Comparison of ENCODE assay signal across 8 cellular contexts in the genomic region with DNA sequence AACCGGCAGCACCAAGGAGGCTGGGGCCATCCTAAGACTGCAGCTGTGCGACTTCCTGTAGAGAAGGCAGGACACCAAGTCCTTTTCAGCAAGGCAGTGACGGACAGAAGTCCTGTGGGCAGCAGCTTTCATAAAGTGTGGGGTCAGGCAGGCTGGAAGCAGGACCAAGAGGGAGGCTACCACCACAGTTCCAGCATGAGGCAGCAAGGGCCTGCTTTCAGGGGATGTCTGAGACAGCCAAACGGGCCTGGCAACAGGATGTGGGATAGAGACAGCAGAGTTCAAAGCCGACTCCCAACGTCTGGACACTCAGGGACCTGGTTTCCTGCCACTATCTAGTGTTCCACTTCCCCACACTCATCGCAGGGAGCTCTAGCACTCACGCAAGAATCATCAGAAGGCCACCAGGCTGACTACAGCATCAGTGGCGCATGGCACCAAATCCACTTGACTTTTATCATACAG. TPM values are rescaled to one million over a fixed set of nuclear protein-coding genes. Genes with fewer than 3 reads are reported as not detected.
A peak's percentile ranks its signal among the peaks of the same experiment; 100 is the strongest.
DNase-seq lines count a peak whose midpoint lies in the region; ATAC-seq and TF ChIP-seq lines count a peak whose summit lies in the region.

No MANE protein-coding gene starts in this region.

- peaks cover 71% of the 10 kb centered on the region for H3K4me1 Mint-ChIP-seq in nephron

- in situ Hi-C loops in GM13977 (cut with MboI; ENCODE audit: low pct_unique_long_range_greater_than_20kb, low sequenced_read_pairs, unreplicated experiment) (no loop called here), Panc1 (cut with HindIII; ENCODE audit: low pct_unique_long_range_greater_than_20kb, low sequenced_read_pairs) (no loop called here)

- H3K9ac ChIP-seq in duodenal mucosa (ENCODE audit: low read depth in 1 of 2, low read length in 2 of 2), result peak overlapping the region; percentile 22 to 34

- intact Hi-C loops in Panc1 (cut with micrococcal nuclease; ENCODE audit: unreplicated experiment), result loop anchor here (10.0 kb wide), 1 partner anchor 136 kb away; the partner anchor contains the start of gene HAPSTR1

- no peaks in the 10 kb centered on the region for H3K36me3 Mint-ChIP-seq in nephron (ENCODE audit: low read depth)

- H3K27ac ChIP-seq in Panc1 (ENCODE audit: low read length) (peak overlapping the region; percentile 72), duodenal mucosa (ENCODE audit: low read depth, low read length) (no peak overlapping the region)

- H3K27me3 ChIP-seq in Panc1 (ENCODE audit: control insufficient read depth, insufficient read depth, low read length) (no peaks in the 10 kb centered on the region), duodenal mucosa (ENCODE audit: control insufficient read depth in 1 of 2, insufficient read depth in 2 of 2, low read length in 2 of 2) (no peaks in the 10 kb centered on the region)

- no peaks in the 10 kb centered on the region for H3K9me3 ChIP-seq in Panc1 (ENCODE audit: control insufficient read depth, insufficient read depth, low read depth, low read length)
- no peaks in the 10 kb centered on the region for H3K9me3 ChIP-seq in duodenal mucosa (ENCODE audit: control insufficient read depth in 1 of 2, low read length in 2 of 2)

- H3K27me3 Mint-ChIP-seq in nephron (ENCODE audit: low read depth), result no peaks in the 10 kb centered on the region

- H3K36me3 ChIP-seq in Panc1 (ENCODE audit: control insufficient read depth, insufficient read depth, low read length) (peaks cover 4% of the 10 kb centered on the region; the same call in 1 of the 2 replicates), duodenal mucosa (ENCODE audit: control insufficient read depth in 1 of 2, insufficient read depth in 2 of 2, low read length in 2 of 2) (no peaks in the 10 kb centered on the region)

- H3K9me3 Mint-ChIP-seq in nephron, result no peaks in the 10 kb centered on the region

- H3K27ac Mint-ChIP-seq in nephron, result peak overlapping the region; percentile 21 to 27 (median 25)

- H3K4me3 ChIP-seq in Panc1 (ENCODE audit: low read depth in 2 of 2, low read length in 2 of 2), result no peak overlapping the region
- peak overlapping the region; percentile 40 to 64 for H3K4me3 ChIP-seq in duodenal mucosa (ENCODE audit: low read depth in 1 of 2, low read length in 2 of 2)

- POLR2A ChIA-PET in Panc1 (lab: Charles Lee), result no interaction called here

- H3K4me1 ChIP-seq in Panc1 (ENCODE audit: control insufficient read depth, insufficient read depth, low read length) (peaks cover 56% of the 10 kb centered on the region), duodenal mucosa (ENCODE audit: control insufficient read depth in 1 of 2, insufficient read depth in 2 of 2, low read length in 2 of 2) (peaks cover 62 to 69% of the 10 kb centered on the region in 2 donors)

- TF ChIP-seq CTCF in GM13977 (IDR thresholded peaks at IDR 0.05; ENCODE audit: extremely low read depth, insufficient read depth, missing control alignments) (no peak), Panc1 (IDR thresholded peaks at IDR 0.05) (no peak), nephron (IDR thresholded peaks at IDR 0.05; ENCODE audit: unreplicated experiment in 3 of 3) (no peak)

- H3K4me3 Mint-ChIP-seq in nephron, result peak overlapping the region in 2 of 3 experiments; percentile 60 to 69

- CTCF ChIA-PET in Panc1 (lab: Charles Lee), result no interaction called here

- DNase-seq in GM13977 (ENCODE audit: low spot score), result peak; percentile 37
- no peak for DNase-seq in Panc1 (ENCODE audit: low read depth, low spot score)
- DNase-seq in globus pallidus (ENCODE audit: low spot score), result no peak

- no TSS peak for BruUV-seq in Panc1 (replicated peaks; lab: Mats Ljungman, UMichigan)

- ATAC-seq in Panc1 (peak; percentile 56), GM21447 (IDR thresholded peaks at IDR 0.05; ENCODE audit: unreplicated experiment) (no peak), HG03520 (IDR thresholded peaks at IDR 0.05; ENCODE audit: unreplicated experiment) (no peak), HG03565 (IDR thresholded peaks at IDR 0.05; ENCODE audit: unreplicated experiment) (no peak)

RNA-seq across cellular contexts. Expression of gene USP7, which starts 5.3 kb away (rescaled TPM):
- 125 TPM for total RNA-seq in Panc1 (2021; ENCODE audit: unreplicated experiment)
- polyA plus RNA-seq in Panc1 (2012; ENCODE audit: insufficient read length), result 66.1 TPM

Comparison
In these comparisons a context has a peak if more than half of its experiments do, and no peak if none do; other contexts are left out.
1. H3K4me3 ChIP-seq: peak in duodenal mucosa (2 of 2); none in Panc1 (0 of 2).